Comparison of ENCODE assay signal across 9 cellular contexts in genomic region chr10:6579904-6580278, GRCh38.
DNase-seq lines count a peak whose midpoint lies in the region; ATAC-seq lines count a peak whose summit lies in the region.
"Had no signal": no experiment of that assay in that cellular context is flagged by ENCODE, and none has a peak within 500 bp of the region (broad histone marks: within the 10 kb centered on the region; RNA-seq: fewer than 3 reads in every experiment).

TSS of gene PRKCQ (minus strand) at chr10:6580276. CDS start at chr10:6515135, 65,141 bp downstream.

- H3K4me1 Mint-ChIP-seq in T-helper 2 cell treated with Interferon-gamma antibody and Interleukin-4, amounts not matched to agents 5 μg/mL and 100 μg/mL, for 36 hours (ENCODE audit: low read depth): peaks cover 61% of the 10 kb centered on the region

- peak; percentile 13 for ATAC-seq in HG02938 (IDR thresholded peaks at IDR 0.05; ENCODE audit: unreplicated experiment)

- H3K27me3 ChIP-seq in rectal smooth muscle tissue (ENCODE audit: control insufficient read depth, insufficient read depth, low read length): peaks cover 4% of the 10 kb centered on the region

- H3K9me3 Mint-ChIP-seq in T-helper 2 cell treated with Interferon-gamma antibody and Interleukin-4, amounts not matched to agents 5 μg/mL and 100 μg/mL, for 36 hours: no peaks in the 10 kb centered on the region

- H3K27ac ChIP-seq in rectal smooth muscle tissue (ENCODE audit: low read depth, low read length): peak within 1 kb of the TSS; percentile 37
- H3K27ac ChIP-seq: C4-2B had no signal

- H3K36me3 ChIP-seq in rectal smooth muscle tissue (ENCODE audit: control insufficient read depth, insufficient read depth, low read length): no peaks in the 10 kb centered on the region

- H3K27me3 Mint-ChIP-seq in T-helper 2 cell treated with Interferon-gamma antibody and Interleukin-4, amounts not matched to agents 5 μg/mL and 100 μg/mL, for 36 hours (ENCODE audit: low read depth): no peaks in the 10 kb centered on the region

- peak within 1 kb of the TSS; percentile 88 for H3K27ac Mint-ChIP-seq in T-helper 2 cell treated with Interferon-gamma antibody and Interleukin-4, amounts not matched to agents 5 μg/mL and 100 μg/mL, for 36 hours

- no peaks in the 10 kb centered on the region for H3K4me1 ChIP-seq in rectal smooth muscle tissue (ENCODE audit: control insufficient read depth, insufficient read depth, low read length)

- DNase-seq in NCI-H146 (lab: John Stamatoyannopoulos, UW): peak; percentile 42
- no peak for DNase-seq in NCI-H146 treated with DMSO at 0.1 percent for 48 hours (lab: John Stamatoyannopoulos, UW; ENCODE audit: unreplicated experiment)
- DNase-seq in T-helper 2 cell treated with Interferon-gamma antibody and Interleukin-4, amounts not matched to agents 5 μg/mL and 100 μg/mL, for 36 hours (ENCODE audit: low spot score): no peak
- DNase-seq in glomerular visceral epithelial cell (ENCODE audit: extremely low spot score): peak; percentile 46
- DNase-seq in NCI-H446 treated with DMSO at 0.1 percent for 48 hours (lab: John Stamatoyannopoulos, UW): no peak
- no peak for DNase-seq in GM03348 (ENCODE audit: low spot score)

- H3K36me3 Mint-ChIP-seq in T-helper 2 cell treated with Interferon-gamma antibody and Interleukin-4, amounts not matched to agents 5 μg/mL and 100 μg/mL, for 36 hours (ENCODE audit: low read depth): peaks cover 53% of the 10 kb centered on the region

- H3K4me3 Mint-ChIP-seq in T-helper 2 cell treated with Interferon-gamma antibody and Interleukin-4, amounts not matched to agents 5 μg/mL and 100 μg/mL, for 36 hours: peak within 1 kb of the TSS; percentile 93

- peak within 1 kb of the TSS; percentile 61 for H3K4me3 ChIP-seq in rectal smooth muscle tissue (ENCODE audit: low read length)

- peak within 1 kb of the TSS; percentile 13 for H3K9ac ChIP-seq in rectal smooth muscle tissue (ENCODE audit: low read length)

Comparison
In these comparisons a context has a peak if more than half of its experiments do, and no peak if none do; other contexts are left out.
1. DNase-seq: peak in NCI-H146 (single experiment) and glomerular visceral epithelial cell (single experiment); none in NCI-H146 treated with DMSO at 0.1 percent for 48 hours (single experiment), T-helper 2 cell treated with Interferon-gamma antibody and Interleukin-4, amounts not matched to agents 5 μg/mL and 100 μg/mL, for 36 hours (single experiment), NCI-H446 treated with DMSO at 0.1 percent for 48 hours (single experiment) and GM03348 (single experiment).